Comparison of ENCODE assay signal across 25 cellular contexts in genomic region chr1:217149791-217150190, GRCh38.
A peak's percentile ranks its signal among the peaks of the same experiment; 100 is the strongest.
DNase-seq lines count a peak whose midpoint lies in the region; ATAC-seq, FAIRE-seq and TF ChIP-seq lines count a peak whose summit lies in the region.
"Had no signal": no experiment of that assay in that cellular context is flagged by ENCODE, and none has a peak within 500 bp of the region (broad histone marks: within the 10 kb centered on the region; RNA-seq: fewer than 3 reads in every experiment).

No MANE protein-coding gene starts in this region.

- in situ Hi-C loops in SK-MEL-5 (cut with HindIII; ENCODE audit: low pct_unique_long_range_greater_than_20kb, low sequenced_read_pairs), result no loop called here

- no peak overlapping the region for H3K4me2 ChIP-seq in keratinocyte (ENCODE audit: control insufficient read depth, extremely low read depth, insufficient read depth, low read depth, low read length)
- H3K4me2 ChIP-seq: A549; BLaER1 treated with 17β-estradiol and CSF1 and Interleukin-3, amounts not matched to agents 10 nM and 100 nM had no signal

- H3K4me1 Mint-ChIP-seq in natural killer cell, result no peaks in the 10 kb centered on the region
- H3K4me1 Mint-ChIP-seq: CD14-positive monocyte; CD8-positive, alpha-beta memory T cell had no signal

- peaks cover 15% of the 10 kb centered on the region for H3K36me3 Mint-ChIP-seq in natural killer cell
- H3K36me3 Mint-ChIP-seq: CD14-positive monocyte; CD8-positive, alpha-beta memory T cell had no signal

- H3K27ac ChIP-seq in epithelial cell of prostate, result no peak overlapping the region
- no peak overlapping the region for H3K27ac ChIP-seq in keratinocyte (ENCODE audit: control insufficient read depth, insufficient read depth, low read length)
- H3K27ac ChIP-seq: A549; BLaER1 treated with 17β-estradiol and CSF1 and Interleukin-3, amounts not matched to agents 10 nM and 100 nM; GM23248 had no signal

- H3K4me3 Mint-ChIP-seq in natural killer cell, result no peak overlapping the region
- H3K4me3 Mint-ChIP-seq: CD14-positive monocyte; CD4-positive, alpha-beta T cell; CD8-positive, alpha-beta memory T cell had no signal

- intact Hi-C loops in natural killer cell (cut with micrococcal nuclease), result no loop called here

- DNase-seq in NCI-H526 (lab: John Stamatoyannopoulos, UW) (peak; percentile 2), NCI-H526 treated with DMSO at 0.1 percent for 48 hours (lab: John Stamatoyannopoulos, UW) (no peak), SK-MEL-5 (ENCODE audit: low read depth, low spot score) (peak; percentile 14), epithelial cell of prostate (ENCODE audit: low read depth, low spot score) (peak; percentile 79), keratinocyte (ENCODE audit: low read depth, low spot score) (no peak), natural killer cell (no peak)
- no peak for DNase-seq in activated T-cell treated with anti-CD3 and anti-CD28 coated beads, Interleukin-2, amount 50 U/mL, for 48 hours
- DNase-seq: 8988T; ACHN; AML-193; BE2C; CD4-positive, alpha-beta T cell; CD8-positive, alpha-beta memory T cell; DMS79; EL; GDM1; GM23248; H7; HCEC 1CT had no signal

- H4K20me1 ChIP-seq in keratinocyte (ENCODE audit: control insufficient read depth, extremely low read depth, insufficient read depth, low read length), result no peaks in the 10 kb centered on the region
- H4K20me1 ChIP-seq: BLaER1 treated with 17β-estradiol and CSF1 and Interleukin-3, amounts not matched to agents 10 nM and 100 nM had no signal

- no peaks in the 10 kb centered on the region for H3K36me3 ChIP-seq in keratinocyte (ENCODE audit: control insufficient read depth in 2 of 2, extremely low read depth in 1 of 2, insufficient read depth in 2 of 2, low read length in 2 of 2)
- H3K36me3 ChIP-seq: BE2C; BLaER1 treated with 17β-estradiol and CSF1 and Interleukin-3, amounts not matched to agents 10 nM and 100 nM had no signal

- H3K79me2 ChIP-seq in keratinocyte (ENCODE audit: control insufficient read depth, insufficient read depth, low read length), result no peaks in the 10 kb centered on the region

- no peak overlapping the region for H2AFZ ChIP-seq in keratinocyte (ENCODE audit: control insufficient read depth, low read length)
- H2AFZ ChIP-seq: GM23248 had no signal

- no peak overlapping the region for H3K9ac ChIP-seq in keratinocyte (ENCODE audit: control insufficient read depth, extremely low read depth, insufficient read depth, low read length)
- H3K9ac ChIP-seq: BLaER1 treated with 17β-estradiol and CSF1 and Interleukin-3, amounts not matched to agents 10 nM and 100 nM; GM23248 had no signal

- no peak for ATAC-seq in natural killer cell
- ATAC-seq: A549, GM12878 had no signal

- peaks cover 8 to 14% of the 10 kb centered on the region in 2 donors for H3K9me3 Mint-ChIP-seq in natural killer cell

- dilution Hi-C loops in keratinocyte (cut with MboI; ENCODE audit: extremely low pct_ligation_motif_present, low sequenced_read_pairs), result no loop called here

- no peak overlapping the region for H3K27ac Mint-ChIP-seq in natural killer cell
- H3K27ac Mint-ChIP-seq: CD14-positive monocyte; CD4-positive, alpha-beta T cell; CD8-positive, alpha-beta memory T cell had no signal

- no peak for TF ChIP-seq CTCF in keratinocyte (optimal IDR thresholded peaks at IDR 0.05 in 1 of 3, IDR thresholded peaks at IDR 0.05 in 1 of 3, conservative IDR thresholded peaks at IDR 0.05 in 1 of 3; ENCODE audit: extremely low read depth in 1 of 3, insufficient read depth in 2 of 3, low read length in 3 of 3)
- TF ChIP-seq CTCF in natural killer cell (IDR thresholded peaks at IDR 0.05), result no peak

- FAIRE-seq in keratinocyte (lab: Jason Lieb, UNC), result peak; percentile 66
- FAIRE-seq: A549, GM12878, GM19239, H1 had no signal

- H3K4me1 ChIP-seq in keratinocyte (ENCODE audit: control insufficient read depth, extremely low read depth, insufficient read depth, low read length), result no peaks in the 10 kb centered on the region
- H3K4me1 ChIP-seq: A549; BE2C; BLaER1 treated with 17β-estradiol and CSF1 and Interleukin-3, amounts not matched to agents 10 nM and 100 nM had no signal

- peaks cover under 1% of the 10 kb centered on the region for H3K27me3 ChIP-seq in keratinocyte (ENCODE audit: control insufficient read depth, extremely low read depth, insufficient read depth, low read length)
- H3K27me3 ChIP-seq: BE2C; BLaER1 treated with 17β-estradiol and CSF1 and Interleukin-3, amounts not matched to agents 10 nM and 100 nM had no signal

- H3K9me1 ChIP-seq in keratinocyte (ENCODE audit: control insufficient read depth, extremely low read depth, insufficient read depth, low read length), result no peaks in the 10 kb centered on the region

- no peak overlapping the region for H3K4me3 ChIP-seq in keratinocyte (ENCODE audit: control insufficient read depth in 2 of 3, extremely low read depth in 1 of 3, insufficient read depth in 2 of 3, low read depth in 1 of 3, low read length in 3 of 3)
- H3K4me3 ChIP-seq: A549; BLaER1 treated with 17β-estradiol and CSF1 and Interleukin-3, amounts not matched to agents 10 nM and 100 nM; GM12878; GM23248 had no signal

- H3K9me3 ChIP-seq in keratinocyte (ENCODE audit: control insufficient read depth, low read depth, low read length), result no peaks in the 10 kb centered on the region
- H3K9me3 ChIP-seq: BE2C had no signal

- H3K27me3 Mint-ChIP-seq in natural killer cell (ENCODE audit: low read depth in 2 of 2), result no peaks in the 10 kb centered on the region
- H3K27me3 Mint-ChIP-seq: CD4-positive, alpha-beta T cell; CD8-positive, alpha-beta memory T cell had no signal

Comparison
In these comparisons a context has a peak if more than half of its experiments do, and no peak if none do; other contexts are left out.
1. DNase-seq: peak in NCI-H526 (2 of 2), SK-MEL-5 (single experiment) and epithelial cell of prostate (single experiment); none in NCI-H526 treated with DMSO at 0.1 percent for 48 hours (single experiment), keratinocyte (single experiment), natural killer cell (single experiment) and activated T-cell treated with anti-CD3 and anti-CD28 coated beads, Interleukin-2, amount 50 U/mL, for 48 hours (0 of 2).